ENCODE assay signal across 28 cellular contexts in the genomic region with DNA sequence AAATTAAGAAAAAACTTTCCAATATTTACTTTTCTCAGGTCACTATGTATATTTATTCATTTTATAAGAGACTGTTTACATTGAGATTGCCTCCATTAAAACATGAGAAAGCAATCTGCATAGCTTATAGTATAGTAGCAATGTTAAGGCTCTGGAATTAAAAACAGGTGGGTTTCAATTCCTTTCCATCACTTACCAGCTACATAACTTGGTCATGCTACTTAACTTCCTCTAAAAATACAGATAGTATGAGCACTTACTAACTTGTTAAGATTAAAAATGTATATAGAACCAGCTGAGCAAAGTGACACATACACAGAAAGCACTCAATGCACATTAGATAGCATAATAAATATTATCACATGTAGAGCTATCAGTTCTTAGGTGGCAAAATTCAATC.
"Had no signal": no experiment of that assay in that cellular context is flagged by ENCODE, and none has a peak within 500 bp of the region (broad histone marks: within the 10 kb centered on the region; RNA-seq: fewer than 3 reads in every experiment).

No MANE protein-coding gene starts in this region.

- H3K36me3 ChIP-seq: SJCRH30 had no signal

- H3K4me1 Mint-ChIP-seq: activated CD4-positive, alpha-beta memory T cell treated with anti-CD3 and anti-CD28 coated beads, Interleukin-2, amount 10 ng/mL, durations not matched to agents 7 days and 5 days; activated naive CD4-positive, alpha-beta T cell treated with anti-CD3 and anti-CD28 coated beads, Interleukin-2, amount 10 ng/mL, durations not matched to agents 7 days and 5 days had no signal

- H3K27ac Mint-ChIP-seq: activated CD4-positive, alpha-beta memory T cell treated with anti-CD3 and anti-CD28 coated beads, Interleukin-2, amount 10 ng/mL, durations not matched to agents 7 days and 5 days; activated CD4-positive, alpha-beta T cell treated with anti-CD3 and anti-CD28 coated beads for 36 hours; activated naive CD4-positive, alpha-beta T cell treated with anti-CD3 and anti-CD28 coated beads, Interleukin-2, amount 10 ng/mL, durations not matched to agents 7 days and 5 days; activated naive CD8-positive, alpha-beta T cell treated with anti-CD3 and anti-CD28 coated beads for 36 hours; activated T-helper 2 cell treated with anti-CD3 and anti-CD28 coated beads, Interferon-gamma antibody, Interleukin-2, Interleukin-4, amounts not matched to agents 10 μg/mL and 5 μg/mL and 100 μg/mL, durations not matched to agents 14 hours and 24 hours and 36 hours; T-helper 1 cell treated with Interleukin-12 subunit alpha and Interleukin-12 subunit beta and Interleukin-4 antibody, amounts not matched to agents 30 μg/mL and 1 μg/mL, for 36 hours had no signal

- DNase-seq: activated CD4-positive, alpha-beta memory T cell treated with anti-CD3 and anti-CD28 coated beads, Interleukin-2, amount 10 ng/mL, durations not matched to agents 7 days and 5 days; activated CD4-positive, alpha-beta T cell treated with anti-CD3 and anti-CD28 coated beads for 36 hours; activated CD4-positive, alpha-beta T cell treated with anti-CD3 and anti-CD28 coated beads, Interleukin-2, amount 50 U/mL, for 1 hour; activated CD8-positive, alpha-beta memory T cell treated with anti-CD3 and anti-CD28 coated beads, Interleukin-2, amount 50 U/mL, for 4 hours; activated gamma-delta T cell treated with Interleukin-2 at 50 U/mL for 16 hours; activated naive CD4-positive, alpha-beta T cell treated with anti-CD3 and anti-CD28 coated beads, Interleukin-2, amount 10 ng/mL, durations not matched to agents 7 days and 5 days; activated naive CD8-positive, alpha-beta T cell treated with anti-CD3 and anti-CD28 coated beads for 36 hours; activated T-cell treated with anti-CD3 and anti-CD28 coated beads, Interleukin-2, amount 50 U/mL, for 72 hours; cerebellar nuclear complex; MM.1S; NCI-H1105; NCI-H1436; NCI-H1694 treated with DMSO at 0.1 percent for 48 hours; NCI-H2029 treated with DMSO at 0.1 percent for 48 hours; NCI-H345; NCI-H510A; NCI-H526 treated with DMSO at 0.1 percent for 48 hours; NCI-H82; Peyer's patch; Right ventricle myocardium superior; SJCRH30; SK-N-SH; T1000 had no signal

- FAIRE-seq: colon had no signal

- H3K4me3 Mint-ChIP-seq: activated CD4-positive, alpha-beta memory T cell treated with anti-CD3 and anti-CD28 coated beads, Interleukin-2, amount 10 ng/mL, durations not matched to agents 7 days and 5 days; activated CD4-positive, alpha-beta T cell treated with anti-CD3 and anti-CD28 coated beads for 36 hours; activated naive CD4-positive, alpha-beta T cell treated with anti-CD3 and anti-CD28 coated beads, Interleukin-2, amount 10 ng/mL, durations not matched to agents 7 days and 5 days; activated naive CD8-positive, alpha-beta T cell treated with anti-CD3 and anti-CD28 coated beads for 36 hours; activated T-cell treated with anti-CD3 and anti-CD28 coated beads, Interleukin-2, amount 50 U/mL, for 72 hours; T-helper 1 cell treated with Interleukin-12 subunit alpha and Interleukin-12 subunit beta and Interleukin-4 antibody, amounts not matched to agents 30 μg/mL and 1 μg/mL, for 36 hours had no signal

- H3K9me3 Mint-ChIP-seq: activated CD4-positive, alpha-beta memory T cell treated with anti-CD3 and anti-CD28 coated beads, Interleukin-2, amount 10 ng/mL, durations not matched to agents 7 days and 5 days; activated naive CD4-positive, alpha-beta T cell treated with anti-CD3 and anti-CD28 coated beads, Interleukin-2, amount 10 ng/mL, durations not matched to agents 7 days and 5 days; activated naive CD8-positive, alpha-beta T cell treated with anti-CD3 and anti-CD28 coated beads for 36 hours; activated T-helper 2 cell treated with anti-CD3 and anti-CD28 coated beads, Interferon-gamma antibody, Interleukin-2, Interleukin-4, amounts not matched to agents 10 μg/mL and 5 μg/mL and 100 μg/mL, durations not matched to agents 14 hours and 24 hours and 36 hours; T-helper 1 cell treated with Interleukin-12 subunit alpha and Interleukin-12 subunit beta and Interleukin-4 antibody, amounts not matched to agents 30 μg/mL and 1 μg/mL, for 36 hours had no signal

- H3K4me3 ChIP-seq: Peyer's patch, SJCRH30 had no signal

- H3K9me3 ChIP-seq: Peyer's patch, SJCRH30, SK-N-SH had no signal

- H3K27ac ChIP-seq: Peyer's patch, RWPE1, SJCRH30, VCaP had no signal

- ATAC-seq: activated CD4-positive, alpha-beta T cell treated with anti-CD3 and anti-CD28 coated beads for 36 hours; activated T-cell treated with anti-CD3 and anti-CD28 coated beads, Interleukin-2, amount 50 U/mL, for 72 hours had no signal

- H3K27me3 Mint-ChIP-seq: activated CD4-positive, alpha-beta memory T cell treated with anti-CD3 and anti-CD28 coated beads, Interleukin-2, amount 10 ng/mL, durations not matched to agents 7 days and 5 days; activated CD4-positive, alpha-beta T cell treated with anti-CD3 and anti-CD28 coated beads for 36 hours; activated naive CD4-positive, alpha-beta T cell treated with anti-CD3 and anti-CD28 coated beads, Interleukin-2, amount 10 ng/mL, durations not matched to agents 7 days and 5 days; activated naive CD8-positive, alpha-beta T cell treated with anti-CD3 and anti-CD28 coated beads for 36 hours had no signal

- H3K4me1 ChIP-seq: Peyer's patch, SJCRH30 had no signal
